ENCODE assay signal across 1 cellular context in genomic region chr2:85578243-85579180, GRCh38.
TF ChIP-seq lines count a peak whose summit lies in the region.

No MANE protein-coding gene starts in this region.

TF ChIP-seq in HepG2, 621 proteins besides CTCF, POLR2A, EP300 and RAD21 (continued from another document):
- TF ChIP-seq ATF2 (CRISPR knock-in tag; IDR thresholded peaks at IDR 0.05) (no peak), KLF15 (CRISPR knock-in tag; IDR thresholded peaks at IDR 0.05; ENCODE audit: borderline replicate concordance) (no peak), RNF2 (conservative IDR thresholded peaks at IDR 0.05; ENCODE audit: low read depth) (no peak), CBX2 (IDR thresholded peaks at IDR 0.05; ENCODE audit: low read depth, low read length) (no peak), CBX2 (CRISPR knock-in tag; IDR thresholded peaks at IDR 0.05; ENCODE audit: low read depth) (no peak), NR0B2 (CRISPR knock-in tag; IDR thresholded peaks at IDR 0.05) (no peak), ZNF276 (CRISPR knock-in tag; IDR thresholded peaks at IDR 0.05; ENCODE audit: low read depth) (no peak), ZNF354B (CRISPR knock-in tag; IDR thresholded peaks at IDR 0.05) (no peak), MAX (IDR thresholded peaks at IDR 0.05) (peak; percentile 73; the same call in 1 of the 2 replicates), GATA4 (IDR thresholded peaks at IDR 0.05; ENCODE audit: borderline replicate concordance, low read depth) (no peak), STAT5B (CRISPR knock-in tag; IDR thresholded peaks at IDR 0.05) (no peak), FOXC1 (CRISPR knock-in tag; IDR thresholded peaks at IDR 0.05; ENCODE audit: borderline replicate concordance) (peak; percentile 61; the same call in 1 of the 2 replicates), POLR2AphosphoS2 (IDR thresholded peaks at IDR 0.05; ENCODE audit: low read depth, low read length) (no peak)
- TF ChIP-seq, protein P1, sequence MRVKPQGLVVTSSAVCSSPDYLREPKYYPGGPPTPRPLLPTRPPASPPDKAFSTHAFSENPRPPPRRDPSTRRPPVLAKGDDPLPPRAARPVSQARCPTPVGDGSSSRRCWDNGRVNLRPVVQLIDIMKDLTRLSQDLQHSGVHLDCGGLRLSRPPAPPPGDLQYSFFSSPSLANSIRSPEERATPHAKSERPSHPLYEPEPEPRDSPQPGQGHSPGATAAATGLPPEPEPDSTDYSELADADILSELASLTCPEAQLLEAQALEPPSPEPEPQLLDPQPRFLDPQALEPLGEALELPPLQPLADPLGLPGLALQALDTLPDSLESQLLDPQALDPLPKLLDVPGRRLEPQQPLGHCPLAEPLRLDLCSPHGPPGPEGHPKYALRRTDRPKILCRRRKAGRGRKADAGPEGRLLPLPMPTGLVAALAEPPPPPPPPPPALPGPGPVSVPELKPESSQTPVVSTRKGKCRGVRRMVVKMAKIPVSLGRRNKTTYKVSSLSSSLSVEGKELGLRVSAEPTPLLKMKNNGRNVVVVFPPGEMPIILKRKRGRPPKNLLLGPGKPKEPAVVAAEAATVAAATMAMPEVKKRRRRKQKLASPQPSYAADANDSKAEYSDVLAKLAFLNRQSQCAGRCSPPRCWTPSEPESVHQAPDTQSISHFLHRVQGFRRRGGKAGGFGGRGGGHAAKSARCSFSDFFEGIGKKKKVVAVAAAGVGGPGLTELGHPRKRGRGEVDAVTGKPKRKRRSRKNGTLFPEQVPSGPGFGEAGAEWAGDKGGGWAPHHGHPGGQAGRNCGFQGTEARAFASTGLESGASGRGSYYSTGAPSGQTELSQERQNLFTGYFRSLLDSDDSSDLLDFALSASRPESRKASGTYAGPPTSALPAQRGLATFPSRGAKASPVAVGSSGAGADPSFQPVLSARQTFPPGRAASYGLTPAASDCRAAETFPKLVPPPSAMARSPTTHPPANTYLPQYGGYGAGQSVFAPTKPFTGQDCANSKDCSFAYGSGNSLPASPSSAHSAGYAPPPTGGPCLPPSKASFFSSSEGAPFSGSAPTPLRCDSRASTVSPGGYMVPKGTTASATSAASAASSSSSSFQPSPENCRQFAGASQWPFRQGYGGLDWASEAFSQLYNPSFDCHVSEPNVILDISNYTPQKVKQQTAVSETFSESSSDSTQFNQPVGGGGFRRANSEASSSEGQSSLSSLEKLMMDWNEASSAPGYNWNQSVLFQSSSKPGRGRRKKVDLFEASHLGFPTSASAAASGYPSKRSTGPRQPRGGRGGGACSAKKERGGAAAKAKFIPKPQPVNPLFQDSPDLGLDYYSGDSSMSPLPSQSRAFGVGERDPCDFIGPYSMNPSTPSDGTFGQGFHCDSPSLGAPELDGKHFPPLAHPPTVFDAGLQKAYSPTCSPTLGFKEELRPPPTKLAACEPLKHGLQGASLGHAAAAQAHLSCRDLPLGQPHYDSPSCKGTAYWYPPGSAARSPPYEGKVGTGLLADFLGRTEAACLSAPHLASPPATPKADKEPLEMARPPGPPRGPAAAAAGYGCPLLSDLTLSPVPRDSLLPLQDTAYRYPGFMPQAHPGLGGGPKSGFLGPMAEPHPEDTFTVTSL (CRISPR knock-in tag; IDR thresholded peaks at IDR 0.05; ENCODE audit: borderline replicate concordance) = peak; percentile 54; the same call in 1 of the 2 replicates
